Comparison of ENCODE assay signal across 7 cellular contexts in genomic region chr7:66843492-66843891, GRCh38.
DNase-seq lines count a peak whose midpoint lies in the region; ATAC-seq and TF ChIP-seq lines count a peak whose summit lies in the region.
"Not testable (repeated sequence)": the region's sequence is repeated elsewhere in the genome, so short reads cannot be mapped to it uniquely, and the experiment has no call there.

No MANE protein-coding gene starts in this region.

- H4K20me1 ChIP-seq in OCI-LY7 (ENCODE audit: insufficient read depth, low read length) = not testable (repeated sequence)

- H3K79me2 ChIP-seq in OCI-LY7 (ENCODE audit: insufficient read depth, low read depth, low read length) = not testable (repeated sequence)

- ATAC-seq in activated CD8-positive, alpha-beta T cell treated with anti-CD3 and anti-CD28 coated beads, Interleukin-2, amount 10 ng/mL, durations not matched to agents 7 days and 5 days = not testable (repeated sequence)

- H3K9me3 ChIP-seq in OCI-LY7 (ENCODE audit: low read length); cardiac muscle cell (ENCODE audit: low read depth); muscle layer of duodenum (ENCODE audit: control insufficient read depth in 1 of 2, low read length in 2 of 2): not testable (repeated sequence)

- not testable (repeated sequence) for H3K9me3 Mint-ChIP-seq in activated CD8-positive, alpha-beta T cell treated with anti-CD3 and anti-CD28 coated beads, Interleukin-2, amount 10 ng/mL, durations not matched to agents 7 days and 5 days (ENCODE audit: insufficient read depth)

- peak overlapping the region; percentile 76 for H3K4me2 ChIP-seq in OCI-LY7 (ENCODE audit: low read length)

- not testable (repeated sequence) for TF ChIP-seq CTCF in GM12865 (IDR thresholded peaks at IDR 0.05; ENCODE audit: insufficient read depth, low read depth, low read length, missing control alignments); OCI-LY7 (conservative IDR thresholded peaks at IDR 0.05; ENCODE audit: low read length); brain microvascular endothelial cell (IDR thresholded peaks at IDR 0.05; ENCODE audit: low read depth, low read length, missing control alignments); cardiac muscle cell (IDR thresholded peaks at IDR 0.05; ENCODE audit: low read depth, low read length); retinal pigment epithelial cell (conservative IDR thresholded peaks at IDR 0.05; ENCODE audit: low read depth, low read length)

- H3K4me1 Mint-ChIP-seq in activated CD8-positive, alpha-beta T cell treated with anti-CD3 and anti-CD28 coated beads, Interleukin-2, amount 10 ng/mL, durations not matched to agents 7 days and 5 days (ENCODE audit: low read depth) = peaks cover 20% of the 10 kb centered on the region

- not testable (repeated sequence) for BruUV-seq in OCI-LY7 (replicated peaks; lab: Mats Ljungman, UMichigan)

- H3K27me3 Mint-ChIP-seq in activated CD8-positive, alpha-beta T cell treated with anti-CD3 and anti-CD28 coated beads, Interleukin-2, amount 10 ng/mL, durations not matched to agents 7 days and 5 days (ENCODE audit: low read depth) = not testable (repeated sequence)

- peak overlapping the region; percentile 94 for H3K4me3 Mint-ChIP-seq in activated CD8-positive, alpha-beta T cell treated with anti-CD3 and anti-CD28 coated beads, Interleukin-2, amount 10 ng/mL, durations not matched to agents 7 days and 5 days

- H3K36me3 Mint-ChIP-seq in activated CD8-positive, alpha-beta T cell treated with anti-CD3 and anti-CD28 coated beads, Interleukin-2, amount 10 ng/mL, durations not matched to agents 7 days and 5 days (ENCODE audit: low read depth) = not testable (repeated sequence)

- CTCF ChIA-PET in OCI-LY7 (lab: Charles Lee; ENCODE audit: unreplicated experiment) = not testable (repeated sequence)
- CTCF ChIA-PET in activated CD8-positive, alpha-beta T cell treated with anti-CD3 and anti-CD28 coated beads, Interleukin-2, amount 10 ng/mL, durations not matched to agents 7 days and 5 days (lab: Charles Lee) = interaction anchor here (1.5 to 2.0 kb wide), 5 partner anchors 16 to 285 kb away, joined by 4 to 14 read pairs (median 5); partner anchors contain the start of gene TYW1

- peaks cover 17% of the 10 kb centered on the region for H3K4me1 ChIP-seq in OCI-LY7 (ENCODE audit: insufficient read depth, low read length, poor library complexity, severe bottlenecking)
- not testable (repeated sequence) for H3K4me1 ChIP-seq in cardiac muscle cell (ENCODE audit: low read depth); muscle layer of duodenum (ENCODE audit: control insufficient read depth in 1 of 2, insufficient read depth in 2 of 2, low read length in 2 of 2)

- in situ Hi-C loops in brain microvascular endothelial cell (cut with HindIII; ENCODE audit: low pct_ligation_motif_present, low sequenced_read_pairs) = not testable (repeated sequence)

- not testable (repeated sequence) for H3K27me3 ChIP-seq in brain microvascular endothelial cell (replicated peaks); cardiac muscle cell; muscle layer of duodenum (ENCODE audit: low read depth, low read length)

- H3K4me3 ChIP-seq in GM12865 (ENCODE audit: low read depth, low read length) = peak overlapping the region; percentile 91; the same call in 1 of the 2 replicates
- peak overlapping the region; percentile 88 for H3K4me3 ChIP-seq in OCI-LY7 (ENCODE audit: low read depth, low read length, poor library complexity, severe bottlenecking)
- peak overlapping the region; percentile 93 for H3K4me3 ChIP-seq in brain microvascular endothelial cell (ENCODE audit: low read depth, low read length)
- H3K4me3 ChIP-seq in cardiac muscle cell = peak overlapping the region; percentile 49
- H3K4me3 ChIP-seq in muscle layer of duodenum (ENCODE audit: low read depth in 1 of 2, low read length in 2 of 2) = peak overlapping the region; percentile 81 to 96
- H3K4me3 ChIP-seq in retinal pigment epithelial cell (ENCODE audit: low read length) = peak overlapping the region; percentile 86

- H2AFZ ChIP-seq in OCI-LY7 (ENCODE audit: low read length) = not testable (repeated sequence)

- H3K27ac Mint-ChIP-seq in activated CD8-positive, alpha-beta T cell treated with anti-CD3 and anti-CD28 coated beads, Interleukin-2, amount 10 ng/mL, durations not matched to agents 7 days and 5 days = peak overlapping the region; percentile 40

- not testable (repeated sequence) for H3K36me3 ChIP-seq in OCI-LY7 (ENCODE audit: insufficient read depth, low read length); brain microvascular endothelial cell (replicated peaks); cardiac muscle cell; muscle layer of duodenum (ENCODE audit: control insufficient read depth in 1 of 2, insufficient read depth in 2 of 2, low read length in 2 of 2)

- POLR2A ChIA-PET in OCI-LY7 (lab: Charles Lee) = interaction anchor here (1.8 to 2.2 kb wide), 2 partner anchors 68 to 350 kb away, joined by 3 to 5 read pairs; no protein-coding TSS in a partner anchor
- POLR2A ChIA-PET in activated CD8-positive, alpha-beta T cell treated with anti-CD3 and anti-CD28 coated beads, Interleukin-2, amount 10 ng/mL, durations not matched to agents 7 days and 5 days (lab: Charles Lee) = interaction anchor here (0.8 to 2.1 kb wide), 3 partner anchors 9 to 34 kb away, joined by 3 to 12 read pairs (median 7); no protein-coding TSS in a partner anchor

- not testable (repeated sequence) for H3K9me2 ChIP-seq in OCI-LY7 (ENCODE audit: insufficient read depth, low read length)

- not testable (repeated sequence) for DNase-seq in GM12865 (ENCODE audit: low read depth); OCI-LY7 (ENCODE audit: low spot score); activated CD8-positive, alpha-beta T cell treated with anti-CD3 and anti-CD28 coated beads, Interleukin-2, amount 10 ng/mL, durations not matched to agents 7 days and 5 days; brain microvascular endothelial cell; cardiac muscle cell (ENCODE audit: low read depth in 1 of 2, low spot score in 1 of 2); retinal pigment epithelial cell (ENCODE audit: low read depth)

- intact Hi-C loops in OCI-LY7 (cut with micrococcal nuclease; ENCODE audit: unreplicated experiment) = loop anchor here (5.0 kb wide), 1 partner anchor 101 kb away; the partner anchor contains the start of gene RABGEF1

- H3K27ac ChIP-seq in OCI-LY7 (ENCODE audit: low read depth, low read length, poor library complexity, severe bottlenecking); brain microvascular endothelial cell; muscle layer of duodenum (ENCODE audit: low read length): not testable (repeated sequence)
- peak overlapping the region; percentile 91 for H3K27ac ChIP-seq in cardiac muscle cell
